ENCODE assay signal across 1 cellular context in genomic region chr1:202210370-202210769, GRCh38.
TF ChIP-seq lines count a peak whose summit lies in the region.

No MANE protein-coding gene starts in this region.

TF ChIP-seq in GM23338, 12 proteins besides CTCF, POLR2A, EP300 and RAD21 (continued from another document):
- no peak for TF ChIP-seq ZNF462 (CRISPR knock-in tag; IDR thresholded peaks at IDR 0.05)
- TF ChIP-seq POLR2AphosphoS5 (IDR thresholded peaks at IDR 0.05; ENCODE audit: low read depth): no peak
- no peak for TF ChIP-seq EZH2phosphoT487 (IDR thresholded peaks at IDR 0.05; ENCODE audit: unreplicated experiment)
TF ChIP-seq in GM23338: peak in this region for 0.
